In the genomic region with DNA sequence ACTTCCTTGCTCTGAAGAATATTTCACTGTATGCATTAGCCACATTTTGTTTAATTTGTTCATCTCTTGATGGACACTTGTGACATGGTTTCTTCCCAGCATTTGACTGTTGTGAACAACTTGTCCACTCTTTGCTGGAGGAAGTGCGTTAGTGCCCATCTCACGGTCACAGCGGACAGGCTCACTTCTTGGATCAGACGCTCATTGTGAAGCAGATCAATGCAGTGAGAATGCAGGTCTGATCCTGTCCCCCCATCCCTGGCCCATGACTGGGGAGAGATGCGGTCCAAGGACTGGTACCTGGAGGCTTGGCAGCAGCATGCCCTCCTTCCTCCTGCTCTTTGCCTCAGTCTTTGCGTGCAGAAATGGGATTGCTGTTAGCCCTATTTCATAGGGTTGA, we compare ENCODE assay signal across 31 cellular contexts. TPM values are rescaled to one million over a fixed set of nuclear protein-coding genes. Genes with fewer than 3 reads are reported as not detected.
"Had no signal": no experiment of that assay in that cellular context is flagged by ENCODE, and none has a peak within 500 bp of the region (broad histone marks: within the 10 kb centered on the region; RNA-seq: fewer than 3 reads in every experiment).

No MANE protein-coding gene starts in this region.

- DNase-seq: activated B cell treated with CpG ODN at 0.5 μM for 24 hours; activated CD4-positive, alpha-beta memory T cell treated with anti-CD3 and anti-CD28 coated beads for 36 hours; activated CD4-positive, alpha-beta T cell treated with anti-CD3 and anti-CD28 coated beads for 4 hours; activated CD4-positive, alpha-beta T cell treated with anti-CD3 and anti-CD28 coated beads, Interleukin-2, amount 10 ng/mL, durations not matched to agents 24 days and 14 days; activated CD4-positive, alpha-beta T cell treated with anti-CD3 and anti-CD28 coated beads, Interleukin-2, amount 50 U/mL, for 1 hour; activated CD4-positive, alpha-beta T cell treated with anti-CD3 and anti-CD28 coated beads, Interleukin-2, amount 50 U/mL, for 4 hours; activated CD4-positive, CD25-positive, alpha-beta regulatory T cell treated with anti-CD3 and anti-CD28 coated beads, Interleukin-2, amount 50 U/mL, for 72 hours; activated CD8-positive, alpha-beta memory T cell treated with anti-CD3 and anti-CD28 coated beads, Interleukin-2, amount 50 U/mL, for 4 hours; activated CD8-positive, alpha-beta T cell treated with anti-CD3 and anti-CD28 coated beads for 36 hours; activated effector memory CD4-positive, alpha-beta T cell treated with anti-CD3 and anti-CD28 coated beads, Interleukin-2, amount 50 U/mL, for 16 hours; activated gamma-delta T cell treated with Interleukin-2 at 50 U/mL for 16 hours; activated naive CD4-positive, alpha-beta T cell; activated naive CD4-positive, alpha-beta T cell treated with anti-CD3 and anti-CD28 coated beads for 36 hours; activated naive CD4-positive, alpha-beta T cell treated with anti-CD3 and anti-CD28 coated beads, Interleukin-2, amount 50 U/mL, for 16 hours; activated naive CD8-positive, alpha-beta T cell treated with anti-CD3 and anti-CD28 coated beads for 36 hours; activated T-cell treated with anti-CD3 and anti-CD28 coated beads for 4 hours; activated T-cell treated with anti-CD3 and anti-CD28 coated beads, Interleukin-2, amount 50 U/mL, for 1 hour; activated T-cell treated with anti-CD3 and anti-CD28 coated beads, Interleukin-2, amount 50 U/mL, for 4 hours; activated T-cell treated with anti-CD3 and anti-CD28 coated beads, Interleukin-2, amount 50 U/mL, for 72 hours; adrenal gland; amniotic stem cell; aorta; body of pancreas; brain microvascular endothelial cell; central memory CD4-positive, alpha-beta T cell; T-helper 1 cell; T-helper 2 cell; T-helper 9 cell had no signal

- H3K36me3 ChIP-seq: adrenal gland, brain microvascular endothelial cell, breast epithelium had no signal

- H3K27me3 ChIP-seq: adrenal gland, body of pancreas, brain microvascular endothelial cell, breast epithelium had no signal

- ATAC-seq: activated CD8-positive, alpha-beta T cell treated with anti-CD3 and anti-CD28 coated beads for 36 hours; activated naive CD4-positive, alpha-beta T cell treated with anti-CD3 and anti-CD28 coated beads, Interleukin-2, amount 50 U/mL, for 72 hours; activated T-cell treated with anti-CD3 and anti-CD28 coated beads, Interleukin-2, amount 50 U/mL, for 4 hours; activated T-cell treated with anti-CD3 and anti-CD28 coated beads, Interleukin-2, amount 50 U/mL, for 72 hours; activated T-helper 17 cell treated with anti-CD3 and anti-CD28 coated beads, Interleukin-2, amount 50 U/mL, for 72 hours; body of pancreas had no signal

- H3K4me3 ChIP-seq: adrenal gland, body of pancreas, breast epithelium had no signal

RNA-seq across cellular contexts. Expression of a gene that starts 41.5 kb away (rescaled TPM):
- total RNA-seq: activated B cell treated with CpG ODN at 0.5 μM for 24 hours had no signal
